8 cellular contexts compared by ENCODE assay signal in genomic region chr17:43791589-43791988, GRCh38. TPM values are rescaled to one million over a fixed set of nuclear protein-coding genes. Genes with fewer than 3 reads are reported as not detected.
DNase-seq lines count a peak whose midpoint lies in the region; ATAC-seq and TF ChIP-seq lines count a peak whose summit lies in the region.

No MANE protein-coding gene starts in this region.

- no peaks in the 10 kb centered on the region for H3K36me3 ChIP-seq in parathyroid adenoma (ENCODE audit: control insufficient read depth, insufficient read depth, low read length)

- H3K27ac ChIP-seq in parathyroid adenoma = no peak overlapping the region

- no peaks in the 10 kb centered on the region for H3K9me3 ChIP-seq in parathyroid adenoma (ENCODE audit: control insufficient read depth, low read length)

- no peak overlapping the region for H2AFZ ChIP-seq in parathyroid adenoma

- H3K79me2 ChIP-seq in parathyroid adenoma = no peaks in the 10 kb centered on the region

- peak in 2 of 3 experiments; percentile 48 to 51 for DNase-seq in NCI-H1417 (lab: John Stamatoyannopoulos, UW)
- DNase-seq in NCI-H1417 treated with DMSO at 0.1 percent for 48 hours (lab: John Stamatoyannopoulos, UW) = no peak
- DNase-seq in NCI-H226 = peak; percentile 77
- DNase-seq in natural killer cell = no peak
- DNase-seq in foreskin melanocyte = no peak

- H3K36me3 Mint-ChIP-seq in brain (no peaks in the 10 kb centered on the region), natural killer cell (no peaks in the 10 kb centered on the region)

- no peaks in the 10 kb centered on the region for H3K27me3 ChIP-seq in parathyroid adenoma (ENCODE audit: control insufficient read depth, insufficient read depth, low read length)

- H3K9ac ChIP-seq in parathyroid adenoma = no peak overlapping the region

- H3K27me3 Mint-ChIP-seq in brain = peaks cover 9% of the 10 kb centered on the region
- peaks cover 14 to 61% of the 10 kb centered on the region in 2 donors for H3K27me3 Mint-ChIP-seq in natural killer cell (ENCODE audit: low read depth in 2 of 2)

- H3K9me3 Mint-ChIP-seq in brain (peaks cover 10 to 30% (median 12%) of the 10 kb centered on the region in 5 experiments), natural killer cell (no peaks in the 10 kb centered on the region)

- intact Hi-C loops in natural killer cell (cut with micrococcal nuclease) = no loop called here

- H3K4me3 Mint-ChIP-seq in brain (peak overlapping the region; percentile 56 to 79 (median 71)), natural killer cell (no peak overlapping the region)

- H3K4me1 ChIP-seq in parathyroid adenoma = no peaks in the 10 kb centered on the region

- TF ChIP-seq CTCF in brain (conservative IDR thresholded peaks at IDR 0.05) (no peak), parathyroid adenoma (IDR thresholded peaks at IDR 0.05) (no peak), natural killer cell (IDR thresholded peaks at IDR 0.05) (no peak)

- H3K4me1 Mint-ChIP-seq in brain (peaks cover 18% of the 10 kb centered on the region), natural killer cell (no peaks in the 10 kb centered on the region)

- peak overlapping the region; percentile 4 for H3K4me2 ChIP-seq in parathyroid adenoma (ENCODE audit: low read length)

- H3K4me3 ChIP-seq in parathyroid adenoma (ENCODE audit: low read depth, low read length) = no peak overlapping the region

- ATAC-seq in natural killer cell = no peak
- ATAC-seq in HG03342 (IDR thresholded peaks at IDR 0.05; ENCODE audit: unreplicated experiment) = no peak

- H3K27ac Mint-ChIP-seq in brain (peak overlapping the region; percentile 54 to 91 (median 86)), natural killer cell (no peak overlapping the region)

RNA-seq across cellular contexts. Expression of gene CFAP97D1, which starts 11.4 kb away (rescaled TPM):
- not detected for polyA plus RNA-seq in brain (ENCODE audit: insufficient read depth, low read depth, low replicate concordance)
- not detected for total RNA-seq in natural killer cell

RNA-seq across cellular contexts. Expression of gene DUSP3, which starts 12.8 kb away (rescaled TPM):
- polyA plus RNA-seq in brain (ENCODE audit: insufficient read depth, low read depth, low replicate concordance) = 32.7 TPM
- 10 to 100 TPM in 2 of 3 donors, 1 to 10 TPM in 1; 6.3 to 15.9 (median 12.9) TPM for total RNA-seq in natural killer cell

RNA-seq across cellular contexts. Expression of gene SOST, which starts 33.0 kb away (rescaled TPM):
- polyA plus RNA-seq in brain (ENCODE audit: insufficient read depth, low read depth, low replicate concordance) = not detected
- total RNA-seq in natural killer cell = not detected

RNA-seq across cellular contexts. Expression of gene MPP3, which starts 41.4 kb away (rescaled TPM):
- polyA plus RNA-seq in brain (ENCODE audit: insufficient read depth, low read depth, low replicate concordance) = 1.4 TPM
- total RNA-seq in natural killer cell = not detected

RNA-seq across cellular contexts. Expression of gene CD300LG, which starts 55.4 kb away (rescaled TPM):
- not detected for polyA plus RNA-seq in brain (ENCODE audit: insufficient read depth, low read depth, low replicate concordance)
- not detected for total RNA-seq in natural killer cell

Comparison
In these comparisons a context has a peak if more than half of its experiments do, and no peak if none do; other contexts are left out.
1. DNase-seq: peak in NCI-H1417 (2 of 3) and NCI-H226 (single experiment); none in NCI-H1417 treated with DMSO at 0.1 percent for 48 hours (single experiment), natural killer cell (single experiment) and foreskin melanocyte (single experiment).
2. H3K27ac Mint-ChIP-seq: peak in brain (5 of 5); none in natural killer cell (0 of 2).